ENCODE assay signal across 9 cellular contexts in genomic region chr7:12436896-12437535, GRCh38.
DNase-seq lines count a peak whose midpoint lies in the region; ATAC-seq and FAIRE-seq lines count a peak whose summit lies in the region.
"Had no signal": no experiment of that assay in that cellular context is flagged by ENCODE, and none has a peak within 500 bp of the region (broad histone marks: within the 10 kb centered on the region; RNA-seq: fewer than 3 reads in every experiment).

No MANE protein-coding gene starts in this region.

- no peak for ATAC-seq in HG03378 (IDR thresholded peaks at IDR 0.05; ENCODE audit: unreplicated experiment)
- no peak for ATAC-seq in GM21515 (IDR thresholded peaks at IDR 0.05; ENCODE audit: unreplicated experiment)

- peak; percentile 31 for FAIRE-seq in HTR-8/SVneo (lab: Jason Lieb, UNC)

- DNase-seq in COLO668 (lab: John Stamatoyannopoulos, UW; ENCODE audit: unreplicated experiment) (peak; percentile 17), HTR-8/SVneo (ENCODE audit: insufficient read length, low spot score) (no peak), NOMO-1 treated with DMSO at 0.1 percent for 48 hours (lab: John Stamatoyannopoulos, UW; ENCODE audit: unreplicated experiment) (peak; percentile 42), glomerular visceral epithelial cell (ENCODE audit: extremely low spot score) (peak; percentile 27)
- DNase-seq in stimulated activated naive CD4-positive, alpha-beta T cell (lab: John Stamatoyannopoulos, UW): no peak
- DNase-seq in activated CD4-positive, alpha-beta T cell treated with anti-CD3 and anti-CD28 coated beads, Interleukin-2, amount 50 U/mL, for 1 hour: no peak
- DNase-seq: trophoblast cell had no signal

Comparison
In these comparisons a context has a peak if more than half of its experiments do, and no peak if none do; other contexts are left out.
1. DNase-seq: peak in COLO668 (single experiment), NOMO-1 treated with DMSO at 0.1 percent for 48 hours (single experiment) and glomerular visceral epithelial cell (single experiment); none in HTR-8/SVneo (single experiment), stimulated activated naive CD4-positive, alpha-beta T cell (0 of 6) and activated CD4-positive, alpha-beta T cell treated with anti-CD3 and anti-CD28 coated beads, Interleukin-2, amount 50 U/mL, for 1 hour (single experiment).